Comparison of ENCODE assay signal across 8 cellular contexts in the genomic region with DNA sequence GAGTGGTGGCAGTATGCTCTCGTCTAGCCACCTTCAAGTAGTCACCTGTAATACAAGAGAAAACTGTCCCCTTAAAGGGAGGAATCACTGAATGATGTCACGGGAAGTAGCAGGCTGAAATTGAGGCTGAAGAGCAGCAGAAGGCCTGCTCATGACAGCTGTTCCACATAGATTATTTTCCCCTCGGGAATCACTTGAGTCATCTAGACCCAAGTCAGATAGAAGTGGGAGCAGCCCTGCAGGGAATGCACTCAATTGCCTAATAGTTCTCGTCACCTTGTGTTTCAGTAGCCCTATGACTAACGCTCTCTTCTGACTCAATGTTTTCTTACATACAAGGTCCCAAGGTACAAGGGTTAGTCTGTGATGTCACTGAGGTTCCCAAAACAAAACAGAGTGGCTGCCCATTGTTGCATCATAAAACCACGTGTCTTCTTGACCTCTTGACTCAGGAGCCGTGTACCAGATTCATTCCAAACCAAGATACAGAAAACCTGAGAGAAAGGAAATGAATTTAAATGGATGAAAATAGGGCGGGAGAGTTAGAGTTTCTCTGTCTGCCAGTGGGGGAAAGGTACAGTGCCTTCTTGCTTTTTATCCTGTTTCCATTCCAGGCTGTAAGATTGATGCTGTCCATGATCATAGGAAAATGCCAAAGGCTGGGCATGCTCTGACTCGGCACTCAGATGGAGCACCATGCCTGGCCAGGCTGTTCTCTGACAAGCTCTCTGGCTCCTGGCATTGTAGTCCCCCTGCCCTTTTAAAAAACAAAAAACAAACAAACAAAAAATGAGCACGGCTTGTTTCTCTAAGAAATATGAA. TPM values are rescaled to one million over a fixed set of nuclear protein-coding genes. Genes with fewer than 3 reads are reported as not detected.
DNase-seq lines count a peak whose midpoint lies in the region; TF ChIP-seq lines count a peak whose summit lies in the region.

No MANE protein-coding gene starts in this region.

- no peak for TF ChIP-seq CTCF in left ventricle myocardium inferior (IDR thresholded peaks at IDR 0.05; ENCODE audit: borderline replicate concordance)

- peaks cover 72% of the 10 kb centered on the region for H3K4me1 ChIP-seq in left ventricle myocardium inferior
- H3K4me1 ChIP-seq in stomach smooth muscle (ENCODE audit: control insufficient read depth, insufficient read depth, low read length) = peaks cover 65% of the 10 kb centered on the region

- intact Hi-C loops in left ventricle myocardium inferior (cut with micrococcal nuclease) = no loop called here

- H3K27ac ChIP-seq in left ventricle myocardium inferior (replicated peaks) (peak overlapping the region; percentile 84), stomach smooth muscle (ENCODE audit: low read length) (peak overlapping the region; percentile 95)

- no peaks in the 10 kb centered on the region for H3K9me3 ChIP-seq in left ventricle myocardium inferior (replicated peaks)
- H3K9me3 ChIP-seq in stomach smooth muscle (ENCODE audit: control insufficient read depth in 2 of 2, low read length in 2 of 2) = no peaks in the 10 kb centered on the region

- H3K27me3 ChIP-seq in left ventricle myocardium inferior (ENCODE audit: low read depth) = no peaks in the 10 kb centered on the region
- no peaks in the 10 kb centered on the region for H3K27me3 ChIP-seq in stomach smooth muscle (ENCODE audit: control insufficient read depth in 1 of 2, insufficient read depth in 2 of 2, low read length in 2 of 2)

- peak overlapping the region in 1 of 2 donors; percentile 47 for H3K9ac ChIP-seq in stomach smooth muscle (ENCODE audit: low read length in 2 of 2)

- H3K36me3 ChIP-seq in left ventricle myocardium inferior = peaks cover 30% of the 10 kb centered on the region
- H3K36me3 ChIP-seq in stomach smooth muscle (ENCODE audit: control insufficient read depth in 2 of 2, insufficient read depth in 2 of 2, low read length in 2 of 2) = peaks cover 4 to 9% of the 10 kb centered on the region in 2 donors

- peak; percentile 69 for DNase-seq in NCI-H82 (lab: John Stamatoyannopoulos, UW)
- DNase-seq in NCI-H82 treated with DMSO at 0.1 percent for 48 hours (lab: John Stamatoyannopoulos, UW; ENCODE audit: unreplicated experiment) = no peak
- DNase-seq in HK-2 (ENCODE audit: unreplicated experiment) = peak; percentile 57
- DNase-seq in activated T-cell treated with anti-CD3 and anti-CD28 coated beads, Interleukin-2, amount 50 U/mL, for 48 hours = peak; percentile 49 to 51
- peak; percentile 43 for DNase-seq in left ventricle myocardium inferior
- DNase-seq in AML-193 (lab: John Stamatoyannopoulos, UW) = no peak
- DNase-seq in NCI-H2029 treated with DMSO at 0.1 percent for 48 hours (lab: John Stamatoyannopoulos, UW) = no peak

- H3K4me3 ChIP-seq in left ventricle myocardium inferior (no peak overlapping the region), stomach smooth muscle (ENCODE audit: low read length in 2 of 2) (peak overlapping the region in 1 of 2 donors; percentile 15)

RNA-seq across cellular contexts. Expression of a gene that starts 21.6 kb away (rescaled TPM):
- total RNA-seq in left ventricle myocardium inferior = 20.1 TPM

RNA-seq across cellular contexts. Expression of a gene that starts 40.2 kb away (rescaled TPM):
- total RNA-seq in left ventricle myocardium inferior = 18.1 TPM

Comparison
In these comparisons a context has a peak if more than half of its experiments do, and no peak if none do; other contexts are left out.
1. DNase-seq: peak in NCI-H82 (single experiment), HK-2 (single experiment), activated T-cell treated with anti-CD3 and anti-CD28 coated beads, Interleukin-2, amount 50 U/mL, for 48 hours (2 of 2) and left ventricle myocardium inferior (single experiment); none in NCI-H82 treated with DMSO at 0.1 percent for 48 hours (single experiment), AML-193 (0 of 2) and NCI-H2029 treated with DMSO at 0.1 percent for 48 hours (single experiment).